In the genomic region with DNA sequence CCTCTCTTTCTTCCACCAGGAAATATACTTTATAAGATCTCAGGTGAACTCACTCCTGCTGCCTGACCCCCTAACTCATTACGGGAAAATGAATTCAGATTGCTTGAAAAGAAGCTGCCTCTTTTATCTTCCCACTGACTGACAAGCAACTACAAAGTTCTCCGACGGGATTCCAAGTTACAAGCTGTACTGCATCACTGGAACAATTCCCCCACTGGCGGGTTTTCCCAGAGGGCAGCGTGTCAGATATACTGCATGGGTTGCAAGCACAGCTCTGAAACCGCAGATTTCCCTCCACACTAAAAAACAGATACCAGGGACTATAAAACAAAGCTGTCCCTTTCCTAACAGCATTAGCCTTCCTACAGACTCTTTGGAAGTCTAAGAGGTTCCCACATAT, we compare ENCODE assay signal across 11 cellular contexts.
DNase-seq lines count a peak whose midpoint lies in the region; ATAC-seq and TF ChIP-seq lines count a peak whose summit lies in the region.
"Had no signal": no experiment of that assay in that cellular context is flagged by ENCODE, and none has a peak within 500 bp of the region (broad histone marks: within the 10 kb centered on the region; RNA-seq: fewer than 3 reads in every experiment).

No MANE protein-coding gene starts in this region.

- H3K27ac ChIP-seq in BLaER1 treated with 17β-estradiol and CSF1 and Interleukin-3, amounts not matched to agents 10 nM and 100 nM: peak overlapping the region in 9 of 11 experiments; percentile 0 to 62 (median 35); a peak in 11 of 22 replicates
- H3K27ac ChIP-seq in mesendoderm (ENCODE audit: low read depth, low read length): no peak overlapping the region
- H3K27ac ChIP-seq: Peyer's patch had no signal

- peak overlapping the region in 7 of 11 experiments; percentile 29 to 64 (median 49); a peak in 9 of 22 replicates for H3K9ac ChIP-seq in BLaER1 treated with 17β-estradiol and CSF1 and Interleukin-3, amounts not matched to agents 10 nM and 100 nM
- H3K9ac ChIP-seq in mesendoderm (ENCODE audit: low read length): no peak overlapping the region

- no peaks in the 10 kb centered on the region for H3K79me1 ChIP-seq in mesendoderm (ENCODE audit: low read length)

- CTCF ChIA-PET in HEK293T (lab: Yijun Ruan, JAX): no interaction called here

- no peak for ATAC-seq in GM21786 (IDR thresholded peaks at IDR 0.05; ENCODE audit: unreplicated experiment)

- H4K20me1 ChIP-seq in BLaER1 treated with 17β-estradiol and CSF1 and Interleukin-3, amounts not matched to agents 10 nM and 100 nM: no peaks in the 10 kb centered on the region

- no peaks in the 10 kb centered on the region for H3K9me3 ChIP-seq in BLaER1 treated with 17β-estradiol and CSF1 and Interleukin-3, amounts not matched to agents 10 nM and 100 nM (replicated peaks in 1 of 11)
- H3K9me3 ChIP-seq: Peyer's patch had no signal

- peak overlapping the region in 9 of 10 experiments; percentile 14 to 47 (median 25); a peak in 10 of 20 replicates for H3K4me3 ChIP-seq in BLaER1 treated with 17β-estradiol and CSF1 and Interleukin-3, amounts not matched to agents 10 nM and 100 nM
- H3K4me3 ChIP-seq in cardiac fibroblast (replicated peaks in 1 of 2; ENCODE audit: low read depth in 2 of 2, low read length in 2 of 2): no peak overlapping the region
- no peak overlapping the region for H3K4me3 ChIP-seq in mesendoderm (ENCODE audit: low read length)
- H3K4me3 ChIP-seq: Peyer's patch had no signal

- no peak for TF ChIP-seq CTCF in cardiac fibroblast (IDR thresholded peaks at IDR 0.05; ENCODE audit: low read depth, low read length)

- POLR2A ChIA-PET in HEK293T (lab: Yijun Ruan, JAX): no interaction called here

- no peak overlapping the region for H2BK5ac ChIP-seq in mesendoderm (ENCODE audit: low read length)

- no peak overlapping the region for H3K4ac ChIP-seq in mesendoderm (ENCODE audit: low read depth, low read length)

- no peaks in the 10 kb centered on the region for H3K36me3 ChIP-seq in BLaER1 treated with 17β-estradiol and CSF1 and Interleukin-3, amounts not matched to agents 10 nM and 100 nM
- H3K36me3 ChIP-seq in mesendoderm (ENCODE audit: control insufficient read depth, insufficient read depth, low read length): no peaks in the 10 kb centered on the region
- H3K36me3 ChIP-seq: Peyer's patch had no signal

- H3K56ac ChIP-seq in mesendoderm (ENCODE audit: low read length): no peak overlapping the region

- no peak overlapping the region for H3K23ac ChIP-seq in mesendoderm (ENCODE audit: low read length)

- peak overlapping the region; percentile 39 for H4K8ac ChIP-seq in mesendoderm (ENCODE audit: low read depth, low read length)

- DNase-seq in HEK293T (ENCODE audit: extremely low spot score) (peak; percentile 20), cardiac fibroblast (ENCODE audit: low read depth in 2 of 2) (peak; percentile 1 to 19), mesendoderm (no peak), SKM-1 treated with dmso at 0.1 percent for 144 hours (lab: John Stamatoyannopoulos, UW; ENCODE audit: unreplicated experiment) (no peak), DMS114 treated with DMSO at 0.1 percent for 48 hours (lab: John Stamatoyannopoulos, UW; ENCODE audit: unreplicated experiment) (no peak), DMS79 (lab: John Stamatoyannopoulos, UW) (no peak)
- DNase-seq: NCI-H187, NCI-H526, Peyer's patch had no signal

- H2BK120ac ChIP-seq in mesendoderm (ENCODE audit: low read depth, low read length): no peak overlapping the region

- no CpG with 5 or more reads among the region's 6 CpGs for WGBS in mesendoderm (ENCODE audit: extremely low coverage, insufficient coverage, low lambda C conversion rate)

- H3K4me1 ChIP-seq in BLaER1 treated with 17β-estradiol and CSF1 and Interleukin-3, amounts not matched to agents 10 nM and 100 nM: peaks cover 0 to 45% (median 30%) of the 10 kb centered on the region in 10 experiments; a peak in 18 of 20 replicates
- no peaks in the 10 kb centered on the region for H3K4me1 ChIP-seq in mesendoderm (ENCODE audit: control insufficient read depth, low read depth, low read length)
- H3K4me1 ChIP-seq: Peyer's patch had no signal

- H2BK15ac ChIP-seq in mesendoderm (replicated peaks; ENCODE audit: low read depth): no peak overlapping the region

- no peak overlapping the region for H2AK5ac ChIP-seq in mesendoderm (ENCODE audit: low read length)

- H4K5ac ChIP-seq in mesendoderm (ENCODE audit: low read length): no peak overlapping the region

- no peaks in the 10 kb centered on the region for H3K79me2 ChIP-seq in mesendoderm (ENCODE audit: control insufficient read depth, insufficient read depth, low read length)

- H3K18ac ChIP-seq in mesendoderm (ENCODE audit: low read length): peak overlapping the region; percentile 39

- no peaks in the 10 kb centered on the region for H3K27me3 ChIP-seq in BLaER1 treated with 17β-estradiol and CSF1 and Interleukin-3, amounts not matched to agents 10 nM and 100 nM
- H3K27me3 ChIP-seq in mesendoderm (ENCODE audit: insufficient read depth, low read length, poor library complexity): no peaks in the 10 kb centered on the region
- H3K27me3 ChIP-seq: Peyer's patch had no signal

- H3K4me2 ChIP-seq in BLaER1 treated with 17β-estradiol and CSF1 and Interleukin-3, amounts not matched to agents 10 nM and 100 nM: peak overlapping the region; percentile 53 to 80 (median 70)
- H3K4me2 ChIP-seq in mesendoderm (ENCODE audit: low read length): no peak overlapping the region

TF ChIP-seq in HEK293T, 16 proteins besides CTCF, POLR2A, EP300 and RAD21:
- TF ChIP-seq CTBP1 (IDR thresholded peaks at IDR 0.05; ENCODE audit: borderline replicate concordance): no peak
- no peak for TF ChIP-seq FOXA1 (IDR thresholded peaks at IDR 0.05)
TF ChIP-seq in HEK293T: peak in this region for 0.

Comparison
In these comparisons a context has a peak if more than half of its experiments do, and no peak if none do; other contexts are left out.
1. H3K4me3 ChIP-seq: peak in BLaER1 treated with 17β-estradiol and CSF1 and Interleukin-3, amounts not matched to agents 10 nM and 100 nM (9 of 10); none in cardiac fibroblast (0 of 2) and mesendoderm (single experiment).
2. DNase-seq: peak in HEK293T (single experiment) and cardiac fibroblast (2 of 2); none in mesendoderm (single experiment), SKM-1 treated with dmso at 0.1 percent for 144 hours (single experiment), DMS114 treated with DMSO at 0.1 percent for 48 hours (single experiment) and DMS79 (single experiment).